In the genomic region with DNA sequence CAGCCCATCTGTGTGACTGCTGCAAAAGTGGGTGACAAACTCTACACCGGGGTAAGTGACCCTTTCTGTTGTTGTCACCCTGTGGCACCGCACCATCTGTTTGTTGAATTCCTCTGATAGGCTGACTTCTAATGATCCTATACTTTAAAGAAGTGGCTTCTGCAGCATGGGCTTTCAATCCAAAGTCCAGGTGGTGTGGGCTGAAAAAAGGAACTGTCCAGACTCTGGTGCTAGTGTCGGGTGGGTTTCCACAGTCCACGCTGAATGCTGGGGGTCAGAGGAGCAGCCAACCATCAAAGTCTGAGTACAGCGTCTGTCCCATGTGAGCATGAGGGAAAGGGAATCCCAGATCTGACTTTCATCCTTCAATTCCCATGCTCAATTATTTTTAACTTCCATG, we compare ENCODE assay signal across 1 cellular context.
TF ChIP-seq lines count a peak whose summit lies in the region.

No MANE protein-coding gene starts in this region.

TF ChIP-seq in SK-N-SH, 30 proteins besides CTCF, POLR2A, EP300 and RAD21 (continued from another document):
- TF ChIP-seq, protein P1, sequence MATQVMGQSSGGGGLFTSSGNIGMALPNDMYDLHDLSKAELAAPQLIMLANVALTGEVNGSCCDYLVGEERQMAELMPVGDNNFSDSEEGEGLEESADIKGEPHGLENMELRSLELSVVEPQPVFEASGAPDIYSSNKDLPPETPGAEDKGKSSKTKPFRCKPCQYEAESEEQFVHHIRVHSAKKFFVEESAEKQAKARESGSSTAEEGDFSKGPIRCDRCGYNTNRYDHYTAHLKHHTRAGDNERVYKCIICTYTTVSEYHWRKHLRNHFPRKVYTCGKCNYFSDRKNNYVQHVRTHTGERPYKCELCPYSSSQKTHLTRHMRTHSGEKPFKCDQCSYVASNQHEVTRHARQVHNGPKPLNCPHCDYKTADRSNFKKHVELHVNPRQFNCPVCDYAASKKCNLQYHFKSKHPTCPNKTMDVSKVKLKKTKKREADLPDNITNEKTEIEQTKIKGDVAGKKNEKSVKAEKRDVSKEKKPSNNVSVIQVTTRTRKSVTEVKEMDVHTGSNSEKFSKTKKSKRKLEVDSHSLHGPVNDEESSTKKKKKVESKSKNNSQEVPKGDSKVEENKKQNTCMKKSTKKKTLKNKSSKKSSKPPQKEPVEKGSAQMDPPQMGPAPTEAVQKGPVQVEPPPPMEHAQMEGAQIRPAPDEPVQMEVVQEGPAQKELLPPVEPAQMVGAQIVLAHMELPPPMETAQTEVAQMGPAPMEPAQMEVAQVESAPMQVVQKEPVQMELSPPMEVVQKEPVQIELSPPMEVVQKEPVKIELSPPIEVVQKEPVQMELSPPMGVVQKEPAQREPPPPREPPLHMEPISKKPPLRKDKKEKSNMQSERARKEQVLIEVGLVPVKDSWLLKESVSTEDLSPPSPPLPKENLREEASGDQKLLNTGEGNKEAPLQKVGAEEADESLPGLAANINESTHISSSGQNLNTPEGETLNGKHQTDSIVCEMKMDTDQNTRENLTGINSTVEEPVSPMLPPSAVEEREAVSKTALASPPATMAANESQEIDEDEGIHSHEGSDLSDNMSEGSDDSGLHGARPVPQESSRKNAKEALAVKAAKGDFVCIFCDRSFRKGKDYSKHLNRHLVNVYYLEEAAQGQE (IDR thresholded peaks at IDR 0.05; ENCODE audit: low read depth, low read length): peak; percentile 72; the same call in 1 of the 2 replicates
